Comparison of ENCODE assay signal across 10 cellular contexts in genomic region chr12:62267490-62267889, GRCh38. TPM values are rescaled to one million over a fixed set of nuclear protein-coding genes. Genes with fewer than 3 reads are reported as not detected.
A peak's percentile ranks its signal among the peaks of the same experiment; 100 is the strongest.
DNase-seq lines count a peak whose midpoint lies in the region; ATAC-seq and TF ChIP-seq lines count a peak whose summit lies in the region.
"Had no signal": no experiment of that assay in that cellular context is flagged by ENCODE, and none has a peak within 500 bp of the region (broad histone marks: within the 10 kb centered on the region; RNA-seq: fewer than 3 reads in every experiment).

No MANE protein-coding gene starts in this region.

- no peak for TF ChIP-seq CTCF in activated CD8-positive, alpha-beta T cell treated with anti-CD3 and anti-CD28 coated beads for 36 hours (IDR thresholded peaks at IDR 0.05)
- TF ChIP-seq CTCF in type B pancreatic cell (conservative IDR thresholded peaks at IDR 0.05), result no peak

- intact Hi-C loops in activated CD8-positive, alpha-beta T cell treated with anti-CD3 and anti-CD28 coated beads for 36 hours (cut with micrococcal nuclease), result loop anchor here (10.0 kb wide), 1 partner anchor 107 kb away; no protein-coding TSS in a partner anchor
- intact Hi-C loops in head of caudate nucleus (cut with DNase I), result no loop called here

- ATAC-seq in stimulated activated naive CD8-positive, alpha-beta T cell treated with anti-CD3 and anti-CD28 coated beads, Interleukin-15, Interleukin-2, amounts not matched to agents 100 U/mL and 50 U/mL, for 24 hours, result no peak
- peak; percentile 37 for ATAC-seq in HG02623 (IDR thresholded peaks at IDR 0.05; ENCODE audit: unreplicated experiment)
- no peak for ATAC-seq in activated CD8-positive, alpha-beta T cell treated with anti-CD3 and anti-CD28 coated beads for 36 hours
- ATAC-seq in HG03571 (IDR thresholded peaks at IDR 0.05; ENCODE audit: unreplicated experiment), result no peak

- H3K4me1 Mint-ChIP-seq in stimulated activated naive CD8-positive, alpha-beta T cell treated with anti-CD3 and anti-CD28 coated beads, Interleukin-15, Interleukin-2, amounts not matched to agents 100 ng/mL and 50 ng/mL, for 24 hours (ENCODE audit: low read depth), result peaks cover 98% of the 10 kb centered on the region
- peaks cover 82% of the 10 kb centered on the region for H3K4me1 Mint-ChIP-seq in activated CD8-positive, alpha-beta T cell treated with anti-CD3 and anti-CD28 coated beads for 36 hours (ENCODE audit: low read depth)
- peaks cover 32% of the 10 kb centered on the region for H3K4me1 Mint-ChIP-seq in type B pancreatic cell (ENCODE audit: unreplicated experiment)

- no peaks in the 10 kb centered on the region for H3K9me3 Mint-ChIP-seq in stimulated activated naive CD8-positive, alpha-beta T cell treated with anti-CD3 and anti-CD28 coated beads, Interleukin-15, Interleukin-2, amounts not matched to agents 100 ng/mL and 50 ng/mL, for 24 hours
- H3K9me3 Mint-ChIP-seq in activated CD8-positive, alpha-beta T cell treated with anti-CD3 and anti-CD28 coated beads for 36 hours, result no peaks in the 10 kb centered on the region
- no peaks in the 10 kb centered on the region for H3K9me3 Mint-ChIP-seq in type B pancreatic cell

- peak overlapping the region; percentile 44 for H3K4me3 Mint-ChIP-seq in stimulated activated naive CD8-positive, alpha-beta T cell treated with anti-CD3 and anti-CD28 coated beads, Interleukin-15, Interleukin-2, amounts not matched to agents 100 ng/mL and 50 ng/mL, for 24 hours
- H3K4me3 Mint-ChIP-seq in activated CD8-positive, alpha-beta T cell treated with anti-CD3 and anti-CD28 coated beads for 36 hours, result peak overlapping the region; percentile 9
- H3K4me3 Mint-ChIP-seq in type B pancreatic cell, result no peak overlapping the region

- POLR2A ChIA-PET in activated CD8-positive, alpha-beta T cell treated with anti-CD3 and anti-CD28 coated beads for 36 hours (lab: Charles Lee), result no interaction called here

- H3K36me3 Mint-ChIP-seq in stimulated activated naive CD8-positive, alpha-beta T cell treated with anti-CD3 and anti-CD28 coated beads, Interleukin-15, Interleukin-2, amounts not matched to agents 100 ng/mL and 50 ng/mL, for 24 hours (ENCODE audit: low read depth), result peaks cover 27% of the 10 kb centered on the region
- peaks cover 47% of the 10 kb centered on the region for H3K36me3 Mint-ChIP-seq in activated CD8-positive, alpha-beta T cell treated with anti-CD3 and anti-CD28 coated beads for 36 hours (ENCODE audit: low read depth)
- H3K36me3 Mint-ChIP-seq in type B pancreatic cell, result no peaks in the 10 kb centered on the region

- no peak for DNase-seq in stimulated activated naive CD8-positive, alpha-beta T cell treated with anti-CD3 and anti-CD28 coated beads, Interleukin-15, Interleukin-2, amounts not matched to agents 100 U/mL and 50 U/mL, for 24 hours
- no peak for DNase-seq in activated CD8-positive, alpha-beta T cell treated with anti-CD3 and anti-CD28 coated beads for 36 hours
- DNase-seq in type B pancreatic cell (ENCODE audit: extremely low spot score, unreplicated experiment) (no peak), head of caudate nucleus (no peak), MV-4-11 (lab: John Stamatoyannopoulos, UW) (no peak)
- DNase-seq: GM23248; stimulated activated CD4-positive, alpha-beta T cell treated with anti-CD3 and anti-CD28 coated beads, Interleukin-1b, Interleukin-23, amount 100 ng/mL, for 48 hours had no signal

- CTCF ChIA-PET in activated CD8-positive, alpha-beta T cell treated with anti-CD3 and anti-CD28 coated beads for 36 hours (lab: Charles Lee), result interaction anchor here (0.9 kb wide), 1 partner anchor 90 kb away, joined by 3 read pairs; no protein-coding TSS in a partner anchor

- H3K27me3 Mint-ChIP-seq in stimulated activated naive CD8-positive, alpha-beta T cell treated with anti-CD3 and anti-CD28 coated beads, Interleukin-15, Interleukin-2, amounts not matched to agents 100 ng/mL and 50 ng/mL, for 24 hours, result no peaks in the 10 kb centered on the region
- H3K27me3 Mint-ChIP-seq in activated CD8-positive, alpha-beta T cell treated with anti-CD3 and anti-CD28 coated beads for 36 hours, result no peaks in the 10 kb centered on the region
- no peaks in the 10 kb centered on the region for H3K27me3 Mint-ChIP-seq in type B pancreatic cell

- peak overlapping the region; percentile 77 for H3K27ac Mint-ChIP-seq in stimulated activated naive CD8-positive, alpha-beta T cell treated with anti-CD3 and anti-CD28 coated beads, Interleukin-15, Interleukin-2, amounts not matched to agents 100 ng/mL and 50 ng/mL, for 24 hours
- peak overlapping the region; percentile 73 for H3K27ac Mint-ChIP-seq in activated CD8-positive, alpha-beta T cell treated with anti-CD3 and anti-CD28 coated beads for 36 hours
- H3K27ac Mint-ChIP-seq in type B pancreatic cell, result peak overlapping the region; percentile 6

RNA-seq across cellular contexts. Expression of gene USP15, which starts 7.3 kb away (rescaled TPM):
- 100 to 1,000 TPM; 112 to 118 TPM for total RNA-seq in activated CD8-positive, alpha-beta T cell treated with anti-CD3 and anti-CD28 coated beads for 36 hours
- total RNA-seq in type B pancreatic cell (ENCODE audit: low replicate concordance), result 43.2 and 47.5 TPM in 2 replicates

Comparison
In these comparisons a context has a peak if more than half of its experiments do, and no peak if none do; other contexts are left out.
1. H3K27ac Mint-ChIP-seq: peak in every context shown above with its lines; median percentile 77 in stimulated activated naive CD8-positive, alpha-beta T cell treated with anti-CD3 and anti-CD28 coated beads, Interleukin-15, Interleukin-2, amounts not matched to agents 100 ng/mL and 50 ng/mL, for 24 hours; 73 in activated CD8-positive, alpha-beta T cell treated with anti-CD3 and anti-CD28 coated beads for 36 hours; 6 in type B pancreatic cell.